In genomic region chrX:7335816-7336362, GRCh38 we compare ENCODE assay signal across 7 cellular contexts.
DNase-seq lines count a peak whose midpoint lies in the region; ATAC-seq and TF ChIP-seq lines count a peak whose summit lies in the region.
"Not testable (repeated sequence)": the region's sequence is repeated elsewhere in the genome, so short reads cannot be mapped to it uniquely, and the experiment has no call there.

No MANE protein-coding gene starts in this region.

- CTCF ChIA-PET in OCI-LY7 (lab: Charles Lee; ENCODE audit: unreplicated experiment), result not testable (repeated sequence)

- H3K9me3 ChIP-seq in OCI-LY7 (ENCODE audit: low read length), result not testable (repeated sequence)

- H3K36me3 ChIP-seq in ACC112 (ENCODE audit: insufficient read depth, low read length), result not testable (repeated sequence)
- H3K36me3 ChIP-seq in OCI-LY7 (ENCODE audit: insufficient read depth, low read length), result peaks cover 60% of the 10 kb centered on the region

- not testable (repeated sequence) for H4K20me1 ChIP-seq in OCI-LY7 (ENCODE audit: insufficient read depth, low read length)

- peaks cover 34% of the 10 kb centered on the region for H3K4me1 ChIP-seq in ACC112 (ENCODE audit: control insufficient read depth, insufficient read depth, low read length, unreplicated experiment)
- H3K4me1 ChIP-seq in OCI-LY7 (ENCODE audit: insufficient read depth, low read length, poor library complexity, severe bottlenecking), result not testable (repeated sequence)

- not testable (repeated sequence) for H3K36me3 Mint-ChIP-seq in chondrocyte (ENCODE audit: low read depth)
- peaks cover 9 to 23% of the 10 kb centered on the region in 2 donors for H3K36me3 Mint-ChIP-seq in stimulated activated naive B cell treated with anti-CD40 and anti-IgM and Interleukin-4, amounts not matched to agents 10 μg/mL and 1 μg/mL and 100 μg/mL, for 72 hours

- not testable (repeated sequence) for H2AFZ ChIP-seq in ACC112 (ENCODE audit: low read length, unreplicated experiment); OCI-LY7 (ENCODE audit: low read length)

- H3K9me2 ChIP-seq in OCI-LY7 (ENCODE audit: insufficient read depth, low read length), result not testable (repeated sequence)

- TF ChIP-seq CTCF in OCI-LY7 (conservative IDR thresholded peaks at IDR 0.05; ENCODE audit: low read length); chondrocyte (IDR thresholded peaks at IDR 0.05): not testable (repeated sequence)

- not testable (repeated sequence) for H3K79me2 ChIP-seq in ACC112 (ENCODE audit: control insufficient read depth, insufficient read depth, low read length, unreplicated experiment); OCI-LY7 (ENCODE audit: insufficient read depth, low read depth, low read length)

- H3K4me1 Mint-ChIP-seq in chondrocyte (ENCODE audit: low read depth), result peaks cover 33% of the 10 kb centered on the region
- not testable (repeated sequence) for H3K4me1 Mint-ChIP-seq in stimulated activated naive B cell treated with anti-CD40 and anti-IgM and Interleukin-4, amounts not matched to agents 10 μg/mL and 1 μg/mL and 100 μg/mL, for 72 hours

- not testable (repeated sequence) for BruUV-seq in OCI-LY7 (replicated peaks; lab: Mats Ljungman, UMichigan)

- peak overlapping the region; percentile 17 for H3K27ac Mint-ChIP-seq in chondrocyte (ENCODE audit: unreplicated experiment)
- H3K27ac Mint-ChIP-seq in stimulated activated naive B cell treated with anti-CD40 and anti-IgM and Interleukin-4, amounts not matched to agents 10 μg/mL and 1 μg/mL and 100 μg/mL, for 72 hours, result not testable (repeated sequence)

- H3K9me3 Mint-ChIP-seq in chondrocyte (ENCODE audit: low read depth); stimulated activated naive B cell treated with anti-CD40 and anti-IgM and Interleukin-4, amounts not matched to agents 10 μg/mL and 1 μg/mL and 100 μg/mL, for 72 hours: not testable (repeated sequence)

- not testable (repeated sequence) for H3K27me3 ChIP-seq in ACC112 (ENCODE audit: insufficient read depth, low read length)

- intact Hi-C loops in OCI-LY7 (cut with micrococcal nuclease; ENCODE audit: unreplicated experiment), result not testable (repeated sequence)

- ATAC-seq in GM18502 (IDR thresholded peaks at IDR 0.05; ENCODE audit: poor library complexity, unreplicated experiment) (peak; percentile 75), GM19351 (IDR thresholded peaks at IDR 0.05; ENCODE audit: unreplicated experiment) (peak; percentile 77), HG02884 (IDR thresholded peaks at IDR 0.05; ENCODE audit: unreplicated experiment) (peak; percentile 66)
- ATAC-seq in stimulated activated naive B cell treated with anti-CD40 and anti-IgM and Interleukin-4, amounts not matched to agents 10 μg/mL and 1 μg/mL and 100 μg/mL, for 72 hours (replicated peaks), result peak; percentile 51 to 77

- not testable (repeated sequence) for H3K4me2 ChIP-seq in OCI-LY7 (ENCODE audit: low read length)

- not testable (repeated sequence) for H3K27me3 Mint-ChIP-seq in chondrocyte (ENCODE audit: low read depth); stimulated activated naive B cell treated with anti-CD40 and anti-IgM and Interleukin-4, amounts not matched to agents 10 μg/mL and 1 μg/mL and 100 μg/mL, for 72 hours

- peak; percentile 12 for DNase-seq in OCI-LY7 (ENCODE audit: low spot score)
- DNase-seq in chondrocyte (ENCODE audit: low spot score); stimulated activated naive B cell treated with anti-CD40 and anti-IgM and Interleukin-4, amounts not matched to agents 10 μg/mL and 1 μg/mL and 100 μg/mL, for 72 hours: not testable (repeated sequence)

- POLR2A ChIA-PET in OCI-LY7 (lab: Charles Lee), result not testable (repeated sequence)

- not testable (repeated sequence) for H3K4me3 Mint-ChIP-seq in chondrocyte (ENCODE audit: unreplicated experiment); stimulated activated naive B cell treated with anti-CD40 and anti-IgM and Interleukin-4, amounts not matched to agents 10 μg/mL and 1 μg/mL and 100 μg/mL, for 72 hours

- not testable (repeated sequence) for H3K4me3 ChIP-seq in ACC112 (ENCODE audit: low read depth, low read length); OCI-LY7 (ENCODE audit: low read depth, low read length, poor library complexity, severe bottlenecking)

- peak overlapping the region; percentile 32; the same call in 1 of the 2 replicates for H3K27ac ChIP-seq in ACC112 (ENCODE audit: low read depth, low read length)
- H3K27ac ChIP-seq in OCI-LY7 (ENCODE audit: low read depth, low read length, poor library complexity, severe bottlenecking), result not testable (repeated sequence)
